ENCODE assay signal across 9 cellular contexts in the genomic region with DNA sequence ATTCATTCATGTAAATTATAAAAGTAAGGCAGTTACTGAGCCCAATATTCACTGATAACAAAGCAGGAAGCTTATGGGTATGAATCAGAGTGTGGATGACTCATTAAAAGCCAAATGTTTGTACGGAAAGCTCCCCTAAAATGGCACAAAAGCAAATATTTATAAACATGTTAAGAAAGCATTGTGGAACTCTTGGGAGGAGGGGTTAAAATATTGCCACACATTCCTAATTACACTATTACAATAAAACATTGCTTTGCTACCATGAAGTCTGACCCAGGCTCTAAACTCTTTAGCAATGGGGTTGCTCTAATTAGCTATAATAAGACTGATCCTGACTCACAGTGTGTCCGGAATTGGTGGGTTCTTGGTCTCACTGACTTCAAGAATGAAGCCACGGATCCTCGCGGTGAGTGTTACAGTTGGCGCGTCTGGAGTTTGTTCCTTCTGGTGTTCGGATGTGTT.
DNase-seq lines count a peak whose midpoint lies in the region; ATAC-seq and TF ChIP-seq lines count a peak whose summit lies in the region.
"Had no signal": no experiment of that assay in that cellular context is flagged by ENCODE, and none has a peak within 500 bp of the region (broad histone marks: within the 10 kb centered on the region; RNA-seq: fewer than 3 reads in every experiment).

No MANE protein-coding gene starts in this region.

- POLR2A ChIA-PET in activated CD4-positive, alpha-beta memory T cell treated with anti-CD3 and anti-CD28 coated beads for 36 hours (lab: Charles Lee) = no interaction called here

- H3K27me3 Mint-ChIP-seq in HFFc6 (ENCODE audit: insufficient read depth) = peaks cover 2% of the 10 kb centered on the region; the same call in 1 of the 2 replicates
- H3K27me3 Mint-ChIP-seq in activated CD4-positive, alpha-beta memory T cell treated with anti-CD3 and anti-CD28 coated beads for 36 hours = no peaks in the 10 kb centered on the region

- no peak for TF ChIP-seq CTCF in AG09309 (IDR thresholded peaks at IDR 0.05; ENCODE audit: control insufficient read depth, insufficient read depth, low read depth, low read length, missing control alignments)
- no peak for TF ChIP-seq CTCF in HFFc6 (IDR thresholded peaks at IDR 0.05)
- TF ChIP-seq CTCF in lower leg skin (IDR thresholded peaks at IDR 0.05) = no peak

- H3K4me3 ChIP-seq in AG09309 (ENCODE audit: control insufficient read depth, low read depth, low read length) (no peak overlapping the region), lower leg skin (ENCODE audit: low read depth, poor library complexity, severe bottlenecking) (no peak overlapping the region)

- no peak for TF ChIP-seq POLR2A in lower leg skin (IDR thresholded peaks at IDR 0.05)

- peak overlapping the region; percentile 40 for H3K27ac Mint-ChIP-seq in HFFc6
- H3K27ac Mint-ChIP-seq in activated CD4-positive, alpha-beta memory T cell treated with anti-CD3 and anti-CD28 coated beads for 36 hours = peak overlapping the region; percentile 18

- H3K36me3 Mint-ChIP-seq in HFFc6 (ENCODE audit: low read depth) = no peaks in the 10 kb centered on the region
- no peaks in the 10 kb centered on the region for H3K36me3 Mint-ChIP-seq in activated CD4-positive, alpha-beta memory T cell treated with anti-CD3 and anti-CD28 coated beads for 36 hours

- H3K4me3 Mint-ChIP-seq in HFFc6 = no peak overlapping the region; the same call in 1 of the 2 replicates
- H3K4me3 Mint-ChIP-seq in activated CD4-positive, alpha-beta memory T cell treated with anti-CD3 and anti-CD28 coated beads for 36 hours = peak overlapping the region; percentile 51

- DNase-seq in AG09309 (ENCODE audit: low read depth) (peak; percentile 82), HFFc6 (peak; percentile 86), hepatic stellate cell (ENCODE audit: low spot score) (peak; percentile 53), lower leg skin (ENCODE audit: low spot score in 2 of 2) (no peak), NCI-H82 (lab: John Stamatoyannopoulos, UW) (no peak), hippocampal formation (lab: John Stamatoyannopoulos, UW) (no peak)
- DNase-seq in activated CD4-positive, alpha-beta memory T cell treated with anti-CD3 and anti-CD28 coated beads for 36 hours = no peak
- DNase-seq: GF-D8 had no signal

- peaks cover 54% of the 10 kb centered on the region for H3K4me1 Mint-ChIP-seq in HFFc6 (ENCODE audit: low read depth)
- H3K4me1 Mint-ChIP-seq in activated CD4-positive, alpha-beta memory T cell treated with anti-CD3 and anti-CD28 coated beads for 36 hours (ENCODE audit: low read depth) = peaks cover 32% of the 10 kb centered on the region

- CTCF ChIA-PET in activated CD4-positive, alpha-beta memory T cell treated with anti-CD3 and anti-CD28 coated beads for 36 hours (lab: Charles Lee) = interaction anchor here (0.7 kb wide), 1 partner anchor 13 kb away, joined by 3 read pairs; no protein-coding TSS in a partner anchor

- intact Hi-C loops in activated CD4-positive, alpha-beta memory T cell treated with anti-CD3 and anti-CD28 coated beads for 36 hours (cut with micrococcal nuclease) = loop anchor here (5.0 to 10.0 kb wide), 2 partner anchors 112 to 355 kb away; partner anchors contain the start of genes MFSD6 and NAB1
- intact Hi-C loops in lower leg skin (cut with DNase I; ENCODE audit: low total_unique reads) = no loop called here

- WGBS in lower leg skin, 2 donors = 82 to 83% methylated on average over 8 of the region's 8 CpGs

- peaks cover 7% of the 10 kb centered on the region; the same call in 1 of the 2 replicates for H3K9me3 Mint-ChIP-seq in HFFc6
- peaks cover 3% of the 10 kb centered on the region for H3K9me3 Mint-ChIP-seq in activated CD4-positive, alpha-beta memory T cell treated with anti-CD3 and anti-CD28 coated beads for 36 hours

- ATAC-seq in GM19328 (IDR thresholded peaks at IDR 0.05; ENCODE audit: unreplicated experiment) = no peak

Comparison
In these comparisons a context has a peak if more than half of its experiments do, and no peak if none do; other contexts are left out.
1. DNase-seq: peak in AG09309 (single experiment), HFFc6 (single experiment) and hepatic stellate cell (single experiment); none in activated CD4-positive, alpha-beta memory T cell treated with anti-CD3 and anti-CD28 coated beads for 36 hours (single experiment), lower leg skin (0 of 2), NCI-H82 (single experiment) and hippocampal formation (0 of 2).